ENCODE assay signal across 1 cellular context in genomic region chr6:139941826-139942225, GRCh38.
TF ChIP-seq lines count a peak whose summit lies in the region.

No MANE protein-coding gene starts in this region.

TF ChIP-seq in IMR-90, 13 proteins besides CTCF, POLR2A, EP300 and RAD21 (continued from another document):
- TF ChIP-seq, protein P1, sequence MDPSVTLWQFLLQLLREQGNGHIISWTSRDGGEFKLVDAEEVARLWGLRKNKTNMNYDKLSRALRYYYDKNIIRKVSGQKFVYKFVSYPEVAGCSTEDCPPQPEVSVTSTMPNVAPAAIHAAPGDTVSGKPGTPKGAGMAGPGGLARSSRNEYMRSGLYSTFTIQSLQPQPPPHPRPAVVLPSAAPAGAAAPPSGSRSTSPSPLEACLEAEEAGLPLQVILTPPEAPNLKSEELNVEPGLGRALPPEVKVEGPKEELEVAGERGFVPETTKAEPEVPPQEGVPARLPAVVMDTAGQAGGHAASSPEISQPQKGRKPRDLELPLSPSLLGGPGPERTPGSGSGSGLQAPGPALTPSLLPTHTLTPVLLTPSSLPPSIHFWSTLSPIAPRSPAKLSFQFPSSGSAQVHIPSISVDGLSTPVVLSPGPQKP (IDR thresholded peaks at IDR 0.05; ENCODE audit: borderline replicate concordance, low read depth, low read length): no peak
- TF ChIP-seq MAZ (IDR thresholded peaks at IDR 0.05; ENCODE audit: borderline replicate concordance, low read depth, low read length) (no peak), CHD1 (IDR thresholded peaks at IDR 0.05; ENCODE audit: low read depth, low read length) (no peak), BHLHE40 (IDR thresholded peaks at IDR 0.05; ENCODE audit: low read depth, low read length) (no peak), RFX5 (IDR thresholded peaks at IDR 0.05; ENCODE audit: low read depth, low read length) (no peak), SMC3 (IDR thresholded peaks at IDR 0.05; ENCODE audit: low read depth, low read length) (no peak)
